1 cellular context compared by ENCODE assay signal in genomic region chr4:112170451-112170993, GRCh38.
TF ChIP-seq lines count a peak whose summit lies in the region.

No MANE protein-coding gene starts in this region.

TF ChIP-seq in endothelial cell of umbilical vein, 7 proteins besides CTCF, POLR2A, EP300 and RAD21:
- TF ChIP-seq MYC (IDR thresholded peaks at IDR 0.05; ENCODE audit: low read depth, low read length) (no peak), EZH2 (IDR thresholded peaks at IDR 0.05; ENCODE audit: borderline replicate concordance, low read depth, low read length, severe bottlenecking) (no peak), JUN (IDR thresholded peaks at IDR 0.05; ENCODE audit: borderline replicate concordance, insufficient read depth, insufficient read length, low read depth) (peak; percentile 77), POLR2AphosphoS5 (IDR thresholded peaks at IDR 0.05; ENCODE audit: insufficient read depth, low read depth, low read length) (no peak), MAX (IDR thresholded peaks at IDR 0.05; ENCODE audit: insufficient read depth, insufficient read length) (no peak), GATA2 (IDR thresholded peaks at IDR 0.05; ENCODE audit: insufficient read depth, insufficient read length, low read depth, low read length) (peak; percentile 94), FOS (IDR thresholded peaks at IDR 0.05; ENCODE audit: borderline replicate concordance, insufficient read depth, low read length) (peak; percentile 94)
